ENCODE assay signal across 19 cellular contexts in genomic region chr20:47263080-47263479, GRCh38.
A peak's percentile ranks its signal among the peaks of the same experiment; 100 is the strongest.
DNase-seq lines count a peak whose midpoint lies in the region; ATAC-seq and TF ChIP-seq lines count a peak whose summit lies in the region.
"Had no signal": no experiment of that assay in that cellular context is flagged by ENCODE, and none has a peak within 500 bp of the region (broad histone marks: within the 10 kb centered on the region; RNA-seq: fewer than 3 reads in every experiment).

No MANE protein-coding gene starts in this region.

- peak overlapping the region; percentile 84 for H3K27ac Mint-ChIP-seq in memory B cell
- peak overlapping the region; percentile 60 for H3K27ac Mint-ChIP-seq in stimulated activated naive B cell treated with anti-CD40 and anti-IgM and Interleukin-4, amounts not matched to agents 10 μg/mL and 1 μg/mL and 100 μg/mL, for 72 hours
- H3K27ac Mint-ChIP-seq: activated naive CD8-positive, alpha-beta T cell treated with anti-CD3 and anti-CD28 coated beads for 36 hours; type B pancreatic cell had no signal

- H4K20me1 ChIP-seq in SU-DHL-6 (ENCODE audit: low read depth, low read length), result no peaks in the 10 kb centered on the region

- no peaks in the 10 kb centered on the region for H3K27me3 ChIP-seq in SU-DHL-6 (ENCODE audit: low read length)

- H3K9ac ChIP-seq in SU-DHL-6 (ENCODE audit: low read length), result peak overlapping the region; percentile 67
- H3K9ac ChIP-seq: SK-N-SH had no signal

- peaks cover 59% of the 10 kb centered on the region for H3K4me1 Mint-ChIP-seq in memory B cell
- peaks cover 65 to 87% of the 10 kb centered on the region in 2 donors for H3K4me1 Mint-ChIP-seq in stimulated activated naive B cell treated with anti-CD40 and anti-IgM and Interleukin-4, amounts not matched to agents 10 μg/mL and 1 μg/mL and 100 μg/mL, for 72 hours

- no peaks in the 10 kb centered on the region for H3K9me3 Mint-ChIP-seq in memory B cell
- peaks cover 0 to 2% of the 10 kb centered on the region in 2 donors for H3K9me3 Mint-ChIP-seq in stimulated activated naive B cell treated with anti-CD40 and anti-IgM and Interleukin-4, amounts not matched to agents 10 μg/mL and 1 μg/mL and 100 μg/mL, for 72 hours
- H3K9me3 Mint-ChIP-seq: activated naive CD8-positive, alpha-beta T cell treated with anti-CD3 and anti-CD28 coated beads for 36 hours; type B pancreatic cell had no signal

- no peak for ATAC-seq in memory B cell (ENCODE audit: low read depth)
- ATAC-seq in stimulated activated naive B cell treated with anti-CD40 and anti-IgM and Interleukin-4, amounts not matched to agents 10 μg/mL and 1 μg/mL and 100 μg/mL, for 72 hours (replicated peaks), result no peak
- ATAC-seq: PC-3 had no signal

- H3K36me3 ChIP-seq in SU-DHL-6 (ENCODE audit: low read length), result 0 out of 2 replicates have a peak, but pooled peaks cover 3% of the 10 kb centered on the region

- H3K9me3 ChIP-seq in SU-DHL-6 (ENCODE audit: insufficient read depth, low read length), result no peaks in the 10 kb centered on the region
- H3K9me3 ChIP-seq: SK-N-SH had no signal

- H3K79me2 ChIP-seq in SU-DHL-6 (ENCODE audit: insufficient read depth, low read length), result peaks cover 56% of the 10 kb centered on the region

- no peaks in the 10 kb centered on the region for H3K27me3 Mint-ChIP-seq in memory B cell
- no peaks in the 10 kb centered on the region for H3K27me3 Mint-ChIP-seq in stimulated activated naive B cell treated with anti-CD40 and anti-IgM and Interleukin-4, amounts not matched to agents 10 μg/mL and 1 μg/mL and 100 μg/mL, for 72 hours
- H3K27me3 Mint-ChIP-seq: activated naive CD8-positive, alpha-beta T cell treated with anti-CD3 and anti-CD28 coated beads for 36 hours; type B pancreatic cell had no signal

- peak overlapping the region; percentile 96 for H3K27ac ChIP-seq in SU-DHL-6 (ENCODE audit: low read depth, low read length)
- H3K27ac ChIP-seq: 22Rv1 had no signal

- peak overlapping the region; percentile 71 for H3K4me3 Mint-ChIP-seq in memory B cell
- H3K4me3 Mint-ChIP-seq in stimulated activated naive B cell treated with anti-CD40 and anti-IgM and Interleukin-4, amounts not matched to agents 10 μg/mL and 1 μg/mL and 100 μg/mL, for 72 hours, result peak overlapping the region; percentile 36 to 61
- H3K4me3 Mint-ChIP-seq: activated naive CD8-positive, alpha-beta T cell treated with anti-CD3 and anti-CD28 coated beads for 36 hours; type B pancreatic cell had no signal

- H3K9me2 ChIP-seq in SU-DHL-6 (replicated peaks; ENCODE audit: insufficient read depth, low read length), result no peaks in the 10 kb centered on the region
- H3K9me2 ChIP-seq: SK-N-SH had no signal

- TF ChIP-seq CTCF in SU-DHL-6 (IDR thresholded peaks at IDR 0.05; ENCODE audit: insufficient read depth, low read length, poor library complexity, severe bottlenecking), result no peak

- H3K4me2 ChIP-seq in SU-DHL-6 (ENCODE audit: low read depth, low read length, poor library complexity, severe bottlenecking), result peak overlapping the region; percentile 74
- H3K4me2 ChIP-seq: SK-N-SH had no signal

- peak overlapping the region; percentile 1 for H3K4me3 ChIP-seq in SU-DHL-6 (ENCODE audit: insufficient read depth, low read length, poor library complexity, severe bottlenecking)

- DNase-seq in NCI-H2171 treated with DMSO at 0.1 percent for 48 hours (lab: John Stamatoyannopoulos, UW), result peak; percentile 69
- DNase-seq in NCI-H2171 (lab: John Stamatoyannopoulos, UW), result no peak
- DNase-seq in memory B cell (ENCODE audit: low spot score in 2 of 2), result no peak
- DNase-seq in stimulated activated naive B cell treated with anti-CD40 and anti-IgM and Interleukin-4, amounts not matched to agents 10 μg/mL and 1 μg/mL and 100 μg/mL, for 72 hours, result no peak
- no peak for DNase-seq in activated CD4-positive, alpha-beta T cell treated with anti-CD3 and anti-CD28 coated beads for 1 hour
- DNase-seq in stimulated activated CD4-positive, alpha-beta T cell treated with anti-CD3 and anti-CD28 coated beads, Interleukin-4, amount 100 ng/mL, for 1 hour, result no peak
- DNase-seq in stimulated activated CD4-positive, alpha-beta T cell treated with anti-CD3 and anti-CD28 coated beads, Interleukin-12 subunit alpha, Interleukin-12 subunit beta, amount 100 ng/mL, for 4 hours, result no peak
- DNase-seq: activated CD4-positive, alpha-beta T cell treated with anti-CD3 and anti-CD28 coated beads, Interleukin-2, amount 50 U/mL, for 4 hours; activated naive CD8-positive, alpha-beta T cell treated with anti-CD3 and anti-CD28 coated beads for 36 hours; activated T-cell treated with anti-CD3 and anti-CD28 coated beads, Interleukin-2, amount 50 U/mL, for 48 hours; GF-D8; kidney glomerular epithelial cell; NCI-H2081 treated with DMSO at 0.1 percent for 48 hours; occipital lobe; PC-3 had no signal

- no peak overlapping the region for H2AFZ ChIP-seq in SU-DHL-6 (ENCODE audit: low read depth, low read length, severe bottlenecking)

- peaks cover 24% of the 10 kb centered on the region for H3K36me3 Mint-ChIP-seq in memory B cell
- peaks cover 37 to 62% of the 10 kb centered on the region in 2 donors for H3K36me3 Mint-ChIP-seq in stimulated activated naive B cell treated with anti-CD40 and anti-IgM and Interleukin-4, amounts not matched to agents 10 μg/mL and 1 μg/mL and 100 μg/mL, for 72 hours

- H3F3A ChIP-seq in SU-DHL-6 (ENCODE audit: insufficient read depth), result peaks cover 58% of the 10 kb centered on the region
